ENCODE assay signal across 36 cellular contexts in the genomic region with DNA sequence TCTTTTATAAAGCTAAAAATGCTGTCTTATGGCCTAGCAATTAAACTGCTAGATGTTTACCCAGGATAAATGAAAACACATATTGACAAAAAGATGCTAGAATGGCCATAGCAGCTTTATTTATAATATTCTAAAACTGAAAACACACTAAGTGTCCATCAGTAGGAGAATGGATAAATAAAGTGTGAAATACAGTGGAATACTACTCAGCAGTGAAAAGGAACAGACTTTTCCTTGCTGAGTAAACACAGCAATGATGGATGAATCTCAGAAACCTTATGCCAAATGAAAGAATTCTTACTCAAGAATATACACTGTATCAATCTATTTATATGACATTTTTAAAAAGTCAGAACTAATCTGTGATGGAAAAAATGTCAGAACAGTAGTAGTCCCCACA.
"Had no signal": no experiment of that assay in that cellular context is flagged by ENCODE, and none has a peak within 500 bp of the region (broad histone marks: within the 10 kb centered on the region; RNA-seq: fewer than 3 reads in every experiment).

No MANE protein-coding gene starts in this region.

- H3K27ac Mint-ChIP-seq: activated B cell treated with CpG ODN at 0.5 μM for 24 hours; activated CD4-positive, alpha-beta memory T cell treated with anti-CD3 and anti-CD28 coated beads for 36 hours; activated CD4-positive, alpha-beta T cell treated with anti-CD3 and anti-CD28 coated beads, Interleukin-2, amount 10 ng/mL, durations not matched to agents 24 days and 14 days; activated CD8-positive, alpha-beta T cell treated with anti-CD3 and anti-CD28 coated beads for 36 hours; activated naive CD4-positive, alpha-beta T cell treated with anti-CD3 and anti-CD28 coated beads for 36 hours; activated naive CD8-positive, alpha-beta T cell treated with anti-CD3 and anti-CD28 coated beads for 36 hours; activated T-cell treated with anti-CD3 and anti-CD28 coated beads, Interleukin-2, amount 50 U/mL, for 72 hours; activated T-helper 1 cell treated with anti-CD3 and anti-CD28 coated beads, Interleukin-12 subunit alpha, Interleukin-12 subunit beta, Interleukin-2, Interleukin-4 antibody, amounts not matched to agents 30 ng/mL and 10 ng/mL and 1 ng/mL, durations not matched to agents 14 hours and 24 hours and 36 hours; activated T-helper 17 cell treated with anti-CD3 and anti-CD28 coated beads, Interleukin-2, amount 50 U/mL, for 72 hours; T-helper 2 cell treated with Interferon-gamma antibody and Interleukin-4, amounts not matched to agents 5 μg/mL and 100 μg/mL, for 36 hours had no signal

- H3K9me3 Mint-ChIP-seq: activated B cell treated with CpG ODN at 0.5 μM for 24 hours; activated T-helper 17 cell treated with anti-CD3 and anti-CD28 coated beads, Interleukin-2, amount 50 U/mL, for 72 hours had no signal

- H3K27ac ChIP-seq: adrenal gland, body of pancreas, brain microvascular endothelial cell, breast epithelium, VCaP had no signal

- H3K4me1 Mint-ChIP-seq: activated B cell treated with CpG ODN at 0.5 μM for 24 hours; activated CD4-positive, alpha-beta T cell treated with anti-CD3 and anti-CD28 coated beads, Interleukin-2, amount 10 ng/mL, durations not matched to agents 24 days and 14 days; activated naive CD8-positive, alpha-beta T cell treated with anti-CD3 and anti-CD28 coated beads for 36 hours; activated T-helper 17 cell treated with anti-CD3 and anti-CD28 coated beads, Interleukin-2, amount 50 U/mL, for 72 hours had no signal

- FAIRE-seq: astrocyte, colon, TTC549 had no signal

- H3K9me3 ChIP-seq: adrenal gland, body of pancreas, breast epithelium had no signal

- H3K27me3 ChIP-seq: adrenal gland, body of pancreas, brain microvascular endothelial cell, breast epithelium had no signal

- H3K27me3 Mint-ChIP-seq: activated B cell treated with CpG ODN at 0.5 μM for 24 hours; activated CD4-positive, alpha-beta memory T cell treated with anti-CD3 and anti-CD28 coated beads for 36 hours; activated CD4-positive, alpha-beta T cell treated with anti-CD3 and anti-CD28 coated beads, Interleukin-2, amount 10 ng/mL, durations not matched to agents 24 days and 14 days; activated CD8-positive, alpha-beta T cell treated with anti-CD3 and anti-CD28 coated beads for 36 hours; activated naive CD8-positive, alpha-beta T cell treated with anti-CD3 and anti-CD28 coated beads for 36 hours; activated T-helper 17 cell treated with anti-CD3 and anti-CD28 coated beads, Interleukin-2, amount 50 U/mL, for 72 hours had no signal

- DNase-seq: activated B cell treated with CpG ODN at 0.5 μM for 24 hours; activated CD4-positive, alpha-beta memory T cell treated with anti-CD3 and anti-CD28 coated beads for 36 hours; activated CD4-positive, alpha-beta T cell treated with anti-CD3 and anti-CD28 coated beads for 4 hours; activated CD4-positive, alpha-beta T cell treated with anti-CD3 and anti-CD28 coated beads, Interleukin-2, amount 10 ng/mL, durations not matched to agents 24 days and 14 days; activated CD4-positive, alpha-beta T cell treated with anti-CD3 and anti-CD28 coated beads, Interleukin-2, amount 50 U/mL, for 1 hour; activated CD4-positive, alpha-beta T cell treated with anti-CD3 and anti-CD28 coated beads, Interleukin-2, amount 50 U/mL, for 4 hours; activated CD4-positive, CD25-positive, alpha-beta regulatory T cell treated with anti-CD3 and anti-CD28 coated beads, Interleukin-2, amount 50 U/mL, for 72 hours; activated CD8-positive, alpha-beta memory T cell treated with anti-CD3 and anti-CD28 coated beads, Interleukin-2, amount 50 U/mL, for 4 hours; activated CD8-positive, alpha-beta T cell treated with anti-CD3 and anti-CD28 coated beads for 36 hours; activated effector memory CD4-positive, alpha-beta T cell treated with anti-CD3 and anti-CD28 coated beads, Interleukin-2, amount 50 U/mL, for 16 hours; activated gamma-delta T cell treated with Interleukin-2 at 50 U/mL for 16 hours; activated naive CD4-positive, alpha-beta T cell; activated naive CD4-positive, alpha-beta T cell treated with anti-CD3 and anti-CD28 coated beads for 36 hours; activated naive CD4-positive, alpha-beta T cell treated with anti-CD3 and anti-CD28 coated beads, Interleukin-2, amount 50 U/mL, for 16 hours; activated naive CD8-positive, alpha-beta T cell treated with anti-CD3 and anti-CD28 coated beads for 36 hours; activated T-cell treated with anti-CD3 and anti-CD28 coated beads for 4 hours; activated T-cell treated with anti-CD3 and anti-CD28 coated beads, Interleukin-2, amount 50 U/mL, for 1 hour; activated T-cell treated with anti-CD3 and anti-CD28 coated beads, Interleukin-2, amount 50 U/mL, for 4 hours; activated T-cell treated with anti-CD3 and anti-CD28 coated beads, Interleukin-2, amount 50 U/mL, for 72 hours; adrenal gland; amniotic stem cell; aorta; body of pancreas; brain microvascular endothelial cell; central memory CD4-positive, alpha-beta T cell; T-helper 2 cell; T-helper 9 cell had no signal

- H3K4me3 Mint-ChIP-seq: activated B cell treated with CpG ODN at 0.5 μM for 24 hours; activated CD4-positive, alpha-beta memory T cell treated with anti-CD3 and anti-CD28 coated beads for 36 hours; activated CD4-positive, alpha-beta T cell treated with anti-CD3 and anti-CD28 coated beads, Interleukin-2, amount 10 ng/mL, durations not matched to agents 24 days and 14 days; activated CD8-positive, alpha-beta T cell treated with anti-CD3 and anti-CD28 coated beads for 36 hours; activated naive CD4-positive, alpha-beta T cell treated with anti-CD3 and anti-CD28 coated beads for 36 hours; activated naive CD8-positive, alpha-beta T cell treated with anti-CD3 and anti-CD28 coated beads for 36 hours; activated T-cell treated with anti-CD3 and anti-CD28 coated beads, Interleukin-2, amount 50 U/mL, for 4 hours; activated T-cell treated with anti-CD3 and anti-CD28 coated beads, Interleukin-2, amount 50 U/mL, for 72 hours; activated T-helper 1 cell treated with anti-CD3 and anti-CD28 coated beads, Interleukin-12 subunit alpha, Interleukin-12 subunit beta, Interleukin-2, Interleukin-4 antibody, amounts not matched to agents 30 ng/mL and 10 ng/mL and 1 ng/mL, durations not matched to agents 14 hours and 24 hours and 36 hours; activated T-helper 17 cell treated with anti-CD3 and anti-CD28 coated beads, Interleukin-2, amount 50 U/mL, for 72 hours; T-helper 2 cell treated with Interferon-gamma antibody and Interleukin-4, amounts not matched to agents 5 μg/mL and 100 μg/mL, for 36 hours had no signal

- H3K4me1 ChIP-seq: breast epithelium had no signal

- H3K4me3 ChIP-seq: adrenal gland, body of pancreas, breast epithelium had no signal

- ATAC-seq: activated CD8-positive, alpha-beta T cell treated with anti-CD3 and anti-CD28 coated beads for 36 hours; activated naive CD4-positive, alpha-beta T cell treated with anti-CD3 and anti-CD28 coated beads, Interleukin-2, amount 50 U/mL, for 72 hours; activated T-cell treated with anti-CD3 and anti-CD28 coated beads, Interleukin-2, amount 50 U/mL, for 4 hours; activated T-cell treated with anti-CD3 and anti-CD28 coated beads, Interleukin-2, amount 50 U/mL, for 72 hours; activated T-helper 17 cell treated with anti-CD3 and anti-CD28 coated beads, Interleukin-2, amount 50 U/mL, for 72 hours; body of pancreas had no signal
